Comparison of ENCODE assay signal across 1 cellular context in the genomic region with DNA sequence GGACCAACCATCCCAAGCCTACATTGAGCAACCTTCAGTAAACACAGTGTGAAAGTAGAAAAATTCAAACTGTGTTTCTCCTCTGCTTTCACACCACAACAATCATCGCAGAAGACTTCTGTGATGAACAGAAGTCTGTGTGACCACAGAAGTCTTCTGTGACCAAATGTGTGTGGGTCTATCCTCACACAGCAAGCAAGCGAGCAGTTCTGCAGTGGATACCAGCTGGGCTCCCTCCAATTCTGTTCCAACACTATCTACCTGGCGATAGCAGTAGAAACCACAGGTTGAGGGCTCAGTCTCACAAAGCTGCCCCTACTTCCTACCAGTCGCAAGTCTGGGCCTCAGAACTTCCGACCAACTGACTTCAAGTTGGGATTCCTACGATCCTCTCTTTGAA.
TF ChIP-seq lines count a peak whose summit lies in the region.

No MANE protein-coding gene starts in this region.

TF ChIP-seq in K562, 482 proteins besides CTCF, POLR2A, EP300 and RAD21:
- no peak for TF ChIP-seq NUFIP1 (IDR thresholded peaks at IDR 0.05; ENCODE audit: partially characterized antibody)
- no peak for TF ChIP-seq NCOR1 (IDR thresholded peaks at IDR 0.05)
- TF ChIP-seq ZNF280A (IDR thresholded peaks at IDR 0.05; ENCODE audit: low read depth, partially characterized antibody): no peak
- TF ChIP-seq ZNF584 (CRISPR knock-in tag; IDR thresholded peaks at IDR 0.05; ENCODE audit: low read depth): no peak
- no peak for TF ChIP-seq ZNF76 (CRISPR knock-in tag; IDR thresholded peaks at IDR 0.05; ENCODE audit: borderline replicate concordance)
- TF ChIP-seq SETDB1 (IDR thresholded peaks at IDR 0.05; ENCODE audit: low read length): no peak
- TF ChIP-seq NR2C2 (CRISPR knock-in tag; IDR thresholded peaks at IDR 0.05): no peak
- no peak for TF ChIP-seq NR2C2 (tag; IDR thresholded peaks at IDR 0.05)
- no peak for TF ChIP-seq ZFPM2 (CRISPR knock-in tag; IDR thresholded peaks at IDR 0.05)
- no peak for TF ChIP-seq CREB1 (IDR thresholded peaks at IDR 0.05)
- no peak for TF ChIP-seq CREB1 (CRISPR knock-in tag; IDR thresholded peaks at IDR 0.05)
- no peak for TF ChIP-seq PTTG1 (tag; IDR thresholded peaks at IDR 0.05; ENCODE audit: low read depth)
- TF ChIP-seq ZNF707 (CRISPR knock-in tag; conservative IDR thresholded peaks at IDR 0.05): no peak
TF ChIP-seq in K562: peak in this region for 0.
